19 cellular contexts compared by ENCODE assay signal in the genomic region with DNA sequence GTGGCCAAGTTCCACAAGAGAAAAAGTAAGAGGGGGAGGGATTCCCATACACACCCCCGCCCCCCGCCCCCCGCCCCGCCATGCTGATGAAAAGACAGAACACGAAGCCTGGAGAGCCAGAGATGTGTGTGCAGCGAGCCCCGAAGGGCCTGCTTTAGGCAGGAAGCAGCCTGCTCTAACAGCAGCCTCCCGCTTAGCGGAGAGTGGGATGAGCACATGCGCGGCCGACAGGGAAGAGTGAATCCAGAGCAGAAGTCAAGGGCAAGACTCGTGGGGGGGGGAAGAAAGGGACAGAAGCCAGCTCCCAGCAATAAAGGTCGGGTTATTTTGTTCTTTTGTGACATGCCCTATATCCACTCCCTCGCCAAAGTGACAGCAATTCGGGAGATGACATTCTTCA.
DNase-seq lines count a peak whose midpoint lies in the region; ATAC-seq and TF ChIP-seq lines count a peak whose summit lies in the region.
"Had no signal": no experiment of that assay in that cellular context is flagged by ENCODE, and none has a peak within 500 bp of the region (broad histone marks: within the 10 kb centered on the region; RNA-seq: fewer than 3 reads in every experiment).

No MANE protein-coding gene starts in this region.

- H3K4me1 Mint-ChIP-seq in stimulated activated effector memory CD8-positive, alpha-beta T cell treated with anti-CD3 and anti-CD28 coated beads, Interleukin-12 subunit alpha, Interleukin-12 subunit beta, amount 100 ng/mL, for 72 hours, result peaks cover 28% of the 10 kb centered on the region

- H3K4me3 Mint-ChIP-seq in stimulated activated effector memory CD8-positive, alpha-beta T cell treated with anti-CD3 and anti-CD28 coated beads, Interleukin-12 subunit alpha, Interleukin-12 subunit beta, amount 100 ng/mL, for 72 hours, result no peak overlapping the region
- H3K4me3 Mint-ChIP-seq: HFFc6 had no signal

- peak; percentile 57 to 85 (median 71) for ATAC-seq in heart right ventricle
- ATAC-seq in stimulated activated effector memory CD8-positive, alpha-beta T cell treated with anti-CD3 and anti-CD28 coated beads, Interleukin-12 subunit alpha, Interleukin-12 subunit beta, amount 100 ng/mL, for 72 hours, result no peak

- DNase-seq in heart right ventricle (peak; percentile 42 to 65), ovary (peak; percentile 84 to 89 (median 85)), HEK293T (ENCODE audit: extremely low spot score) (no peak), cerebellar cortex (ENCODE audit: low spot score) (no peak), middle frontal gyrus (ENCODE audit: extremely low spot score, low spot score) (no peak)
- no peak for DNase-seq in stimulated activated effector memory CD8-positive, alpha-beta T cell treated with anti-CD3 and anti-CD28 coated beads, Interleukin-12 subunit alpha, Interleukin-12 subunit beta, amount 100 ng/mL, for 72 hours (ENCODE audit: low spot score in 2 of 2)
- DNase-seq: activated CD4-positive, alpha-beta T cell treated with anti-CD3 and anti-CD28 coated beads for 1 hour; activated T-cell treated with anti-CD3 and anti-CD28 coated beads, Interleukin-2, amount 50 U/mL, for 1 hour; effector CD4-positive, alpha-beta T cell; foreskin fibroblast; HFFc6; NCI-H2081; OCI-M1 had no signal

- H3K4me2 ChIP-seq in BLaER1 (peak overlapping the region; percentile 93), OCI-LY1 (ENCODE audit: low read length) (peak overlapping the region; percentile 59)
- H3K4me2 ChIP-seq: smooth muscle cell had no signal

- no peaks in the 10 kb centered on the region for H3K9me2 ChIP-seq in OCI-LY1 (ENCODE audit: low read depth, low read length)

- no peak for TF ChIP-seq CTCF in OCI-LY1 (IDR thresholded peaks at IDR 0.05; ENCODE audit: low read length)
- TF ChIP-seq CTCF in heart right ventricle (IDR thresholded peaks at IDR 0.05), result no peak
- no peak for TF ChIP-seq CTCF in ovary (IDR thresholded peaks at IDR 0.05)

- CTCF ChIA-PET in HEK293T (lab: Yijun Ruan, JAX), result no interaction called here

- H4K20me1 ChIP-seq in BLaER1 (peaks cover 28% of the 10 kb centered on the region), OCI-LY1 (ENCODE audit: insufficient read depth, low read length) (no peaks in the 10 kb centered on the region)

- H3K36me3 ChIP-seq in BLaER1, result peaks cover 22% of the 10 kb centered on the region
- H3K36me3 ChIP-seq in OCI-LY1 (ENCODE audit: insufficient read depth, low read length), result peaks cover 49% of the 10 kb centered on the region
- peaks cover 0 to 74% (median 13%) of the 10 kb centered on the region in 9 donors for H3K36me3 ChIP-seq in heart right ventricle
- no peaks in the 10 kb centered on the region for H3K36me3 ChIP-seq in ovary

- no peaks in the 10 kb centered on the region for H3K79me2 ChIP-seq in OCI-LY1 (ENCODE audit: insufficient read depth, low read length)

- no peak overlapping the region for H3K27ac Mint-ChIP-seq in stimulated activated effector memory CD8-positive, alpha-beta T cell treated with anti-CD3 and anti-CD28 coated beads, Interleukin-12 subunit alpha, Interleukin-12 subunit beta, amount 100 ng/mL, for 72 hours
- H3K27ac Mint-ChIP-seq: HFFc6 had no signal

- TF ChIP-seq EP300 in ovary (IDR thresholded peaks at IDR 0.05), result no peak

- peaks cover 81% of the 10 kb centered on the region for H3K4me1 ChIP-seq in BLaER1
- peaks cover 87% of the 10 kb centered on the region for H3K4me1 ChIP-seq in OCI-LY1 (ENCODE audit: insufficient read depth, low read length, severe bottlenecking)
- peaks cover 0 to 55% (median 23%) of the 10 kb centered on the region in 9 donors for H3K4me1 ChIP-seq in heart right ventricle
- H3K4me1 ChIP-seq in ovary (ENCODE audit: insufficient read depth), result peaks cover 35% of the 10 kb centered on the region

- H3K9me3 ChIP-seq in BLaER1, result no peaks in the 10 kb centered on the region
- H3K9me3 ChIP-seq in OCI-LY1 (ENCODE audit: low read length), result no peaks in the 10 kb centered on the region
- no peaks in the 10 kb centered on the region for H3K9me3 ChIP-seq in heart right ventricle
- no peaks in the 10 kb centered on the region for H3K9me3 ChIP-seq in ovary
- H3K9me3 ChIP-seq: thyroid gland had no signal

- H2AFZ ChIP-seq in OCI-LY1 (ENCODE audit: low read length), result no peak overlapping the region

- H3K27ac ChIP-seq in BLaER1 (peak overlapping the region; percentile 36), OCI-LY1 (ENCODE audit: low read depth, low read length, poor library complexity, severe bottlenecking) (peak overlapping the region; percentile 97), heart right ventricle (peak overlapping the region in 9 of 10 donors; percentile 29 to 79 (median 50)), ovary (peak overlapping the region in 1 of 2 donors; percentile 77)
- H3K27ac ChIP-seq: thyroid gland had no signal

- WGBS in heart right ventricle, 2 donors, result 50 to 57% methylated on average over 16 of the region's 16 CpGs
- WGBS in ovary, 3 donors, result 4 to 16% (median 7%) methylated on average over 16 of the region's 16 CpGs

- H3F3A ChIP-seq in OCI-LY1 (ENCODE audit: insufficient read depth, low read length), result peaks cover 27% of the 10 kb centered on the region

- TF ChIP-seq POLR2A in ovary (IDR thresholded peaks at IDR 0.05), result no peak

- peaks cover 94% of the 10 kb centered on the region for H3K36me3 Mint-ChIP-seq in stimulated activated effector memory CD8-positive, alpha-beta T cell treated with anti-CD3 and anti-CD28 coated beads, Interleukin-12 subunit alpha, Interleukin-12 subunit beta, amount 100 ng/mL, for 72 hours

- no peaks in the 10 kb centered on the region for H3K9me3 Mint-ChIP-seq in stimulated activated effector memory CD8-positive, alpha-beta T cell treated with anti-CD3 and anti-CD28 coated beads, Interleukin-12 subunit alpha, Interleukin-12 subunit beta, amount 100 ng/mL, for 72 hours
- H3K9me3 Mint-ChIP-seq: HFFc6; immature natural killer cell; natural killer cell treated with Interleukin-12 subunit alpha and Interleukin-12 subunit beta and Interleukin-15 and Interleukin-18, amount 100 ng/mL, for 72 hours had no signal

- intact Hi-C loops in heart right ventricle (cut with DNase I) (loop anchor here in 5 of 10 donors (5.0 to 10.0 kb wide), 4 partner anchors 50 to 80 kb away; partner anchors contain the start of gene B4GALT5 (in 3 of the 5)), ovary (cut with DNase I) (loop anchor here in 1 of 4 donors (10.0 kb wide), 1 partner anchor 50 kb away; no protein-coding TSS in a partner anchor)

- H3K9ac ChIP-seq in BLaER1 (no peak overlapping the region), OCI-LY1 (ENCODE audit: low read length) (peak overlapping the region; percentile 65)

- H3K27me3 ChIP-seq in BLaER1, result no peaks in the 10 kb centered on the region
- H3K27me3 ChIP-seq in OCI-LY1 (ENCODE audit: insufficient read depth, low read length), result no peaks in the 10 kb centered on the region
- H3K27me3 ChIP-seq in heart right ventricle, result no peaks in the 10 kb centered on the region
- no peaks in the 10 kb centered on the region for H3K27me3 ChIP-seq in ovary
- H3K27me3 ChIP-seq: thyroid gland had no signal

- H3K4me3 ChIP-seq in BLaER1, result 0 out of 2 replicates have a peak overlapping the region, but pooled peaks have one; percentile 36
- H3K4me3 ChIP-seq in OCI-LY1 (ENCODE audit: low read depth, low read length, poor library complexity, severe bottlenecking), result peak overlapping the region; percentile 27
- H3K4me3 ChIP-seq in heart right ventricle, result no peak overlapping the region
- no peak overlapping the region for H3K4me3 ChIP-seq in ovary
- H3K4me3 ChIP-seq: smooth muscle cell, thyroid gland had no signal

- POLR2A ChIA-PET in HEK293T (lab: Yijun Ruan, JAX), result no interaction called here

TF ChIP-seq in HEK293T, 16 proteins besides CTCF, POLR2A, EP300 and RAD21:
- TF ChIP-seq FOXK2 (IDR thresholded peaks at IDR 0.05) (no peak), CTBP1 (IDR thresholded peaks at IDR 0.05; ENCODE audit: borderline replicate concordance) (no peak), L3MBTL2 (conservative IDR thresholded peaks at IDR 0.05) (no peak), BHLHE40 (IDR thresholded peaks at IDR 0.05; ENCODE audit: borderline replicate concordance) (no peak), LEF1 (IDR thresholded peaks at IDR 0.05; ENCODE audit: borderline replicate concordance) (no peak), TARDBP (IDR thresholded peaks at IDR 0.05) (no peak)

Comparison
In these comparisons a context has a peak if more than half of its experiments do, and no peak if none do; other contexts are left out.
1. H3K4me3 ChIP-seq: peak in BLaER1 (single experiment) and OCI-LY1 (single experiment); none in heart right ventricle (0 of 10) and ovary (single experiment).
2. DNase-seq: peak in heart right ventricle (2 of 2) and ovary (5 of 5); none in stimulated activated effector memory CD8-positive, alpha-beta T cell treated with anti-CD3 and anti-CD28 coated beads, Interleukin-12 subunit alpha, Interleukin-12 subunit beta, amount 100 ng/mL, for 72 hours (0 of 2), HEK293T (single experiment), cerebellar cortex (single experiment) and middle frontal gyrus (single experiment).